Comparison of ENCODE assay signal across 11 cellular contexts in genomic region chr14:81516941-81517797, GRCh38. TPM values are rescaled to one million over a fixed set of nuclear protein-coding genes. Genes with fewer than 3 reads are reported as not detected.
A peak's percentile ranks its signal among the peaks of the same experiment; 100 is the strongest.
DNase-seq lines count a peak whose midpoint lies in the region; ATAC-seq and TF ChIP-seq lines count a peak whose summit lies in the region.
"Had no signal": no experiment of that assay in that cellular context is flagged by ENCODE, and none has a peak within 500 bp of the region (broad histone marks: within the 10 kb centered on the region; RNA-seq: fewer than 3 reads in every experiment).

No MANE protein-coding gene starts in this region.

- H3K27me3 ChIP-seq in GM23338 (ENCODE audit: insufficient read depth) (no peaks in the 10 kb centered on the region), gastrocnemius medialis (no peaks in the 10 kb centered on the region)

- H3K36me3 Mint-ChIP-seq in GM23338 (ENCODE audit: low read depth): peaks cover 20% of the 10 kb centered on the region
- H3K36me3 Mint-ChIP-seq in naive thymus-derived CD8-positive, alpha-beta T cell: peaks cover 0 to 83% (median 43%) of the 10 kb centered on the region in 3 donors

- POLR2A ChIA-PET in naive thymus-derived CD8-positive, alpha-beta T cell (lab: Charles Lee): no interaction called here

- H3K4me3 ChIP-seq in GM23338: no peak overlapping the region
- no peak overlapping the region for H3K4me3 ChIP-seq in choroid plexus epithelial cell (ENCODE audit: low read depth, low read length)
- no peak overlapping the region for H3K4me3 ChIP-seq in gastrocnemius medialis

- H3K4me2 ChIP-seq in GM23338: 0 out of 2 replicates have a peak overlapping the region, but pooled peaks have one; percentile 17

- no peaks in the 10 kb centered on the region for H3K9me3 Mint-ChIP-seq in GM23338
- no peaks in the 10 kb centered on the region for H3K9me3 Mint-ChIP-seq in naive thymus-derived CD8-positive, alpha-beta T cell
- no peaks in the 10 kb centered on the region for H3K9me3 Mint-ChIP-seq in stimulated activated naive CD8-positive, alpha-beta T cell treated with anti-CD3 and anti-CD28 coated beads, Interleukin-15, amount 100 ng/mL, for 72 hours

- no peaks in the 10 kb centered on the region for H3K79me2 ChIP-seq in GM23338 (replicated peaks; ENCODE audit: insufficient read depth)

- peak; percentile 91 for ATAC-seq in GM23338
- ATAC-seq in left colon: peak; percentile 79
- peak; percentile 45 to 54 for ATAC-seq in gastrocnemius medialis
- no peak for ATAC-seq in naive thymus-derived CD8-positive, alpha-beta T cell
- ATAC-seq in HG02852 (IDR thresholded peaks at IDR 0.05; ENCODE audit: unreplicated experiment): no peak
- ATAC-seq in stimulated activated naive CD8-positive, alpha-beta T cell treated with anti-CD3 and anti-CD28 coated beads, Interleukin-15, amount 100 ng/mL, for 72 hours: no peak

- peaks cover 15% of the 10 kb centered on the region; the same call in 2 of the 3 replicates for H3K4me1 Mint-ChIP-seq in GM23338
- peaks cover 24 to 46% (median 32%) of the 10 kb centered on the region in 4 donors for H3K4me1 Mint-ChIP-seq in naive thymus-derived CD8-positive, alpha-beta T cell
- H3K4me1 Mint-ChIP-seq in stimulated activated naive CD8-positive, alpha-beta T cell treated with anti-CD3 and anti-CD28 coated beads, Interleukin-15, amount 100 ng/mL, for 72 hours: peaks cover 27% of the 10 kb centered on the region

- H4K20me1 ChIP-seq in GM23338 (replicated peaks; ENCODE audit: insufficient read depth): peaks cover 13% of the 10 kb centered on the region

- DNase-seq in GM23338 (ENCODE audit: low spot score) (peak; percentile 62), choroid plexus epithelial cell (ENCODE audit: low read depth) (peak; percentile 75), left colon (peak in 1 of 2 donors; percentile 60), gastrocnemius medialis (no peak), NCI-H1048 (lab: John Stamatoyannopoulos, UW) (no peak)
- no peak for DNase-seq in naive thymus-derived CD8-positive, alpha-beta T cell
- no peak for DNase-seq in stimulated activated naive CD8-positive, alpha-beta T cell treated with anti-CD3 and anti-CD28 coated beads, Interleukin-15, amount 100 ng/mL, for 72 hours
- DNase-seq: activated naive CD4-positive, alpha-beta T cell treated with anti-CD3 and anti-CD28 coated beads, Interleukin-2, amount 50 U/mL, for 16 hours; hippocampal formation; T1000 had no signal

- no peak overlapping the region for H2AFZ ChIP-seq in GM23338

- no peak overlapping the region for H3K4me3 Mint-ChIP-seq in GM23338
- no peak overlapping the region for H3K4me3 Mint-ChIP-seq in naive thymus-derived CD8-positive, alpha-beta T cell
- H3K4me3 Mint-ChIP-seq in stimulated activated naive CD8-positive, alpha-beta T cell treated with anti-CD3 and anti-CD28 coated beads, Interleukin-15, amount 100 ng/mL, for 72 hours: no peak overlapping the region

- in situ Hi-C loops in gastrocnemius medialis (cut with MboI; ENCODE audit: low sequenced_read_pairs in 4 of 4): no loop called here

- H3K4me1 ChIP-seq in GM23338 (ENCODE audit: insufficient read depth): peaks cover 6% of the 10 kb centered on the region; the same call in 1 of the 2 replicates
- H3K4me1 ChIP-seq in gastrocnemius medialis: peaks cover 44 to 46% of the 10 kb centered on the region in 2 donors

- no peaks in the 10 kb centered on the region for H3K9me3 ChIP-seq in gastrocnemius medialis

- H3K36me3 ChIP-seq in GM23338 (ENCODE audit: insufficient read depth) (no peaks in the 10 kb centered on the region), gastrocnemius medialis (peaks cover 0 to 4% of the 10 kb centered on the region in 2 donors)

- 0 out of 2 replicates have a peak overlapping the region, but pooled peaks have one; percentile 17 for H3K27ac ChIP-seq in GM23338 (ENCODE audit: low read depth)
- peak overlapping the region; percentile 63 to 78 (median 70) for H3K27ac ChIP-seq in gastrocnemius medialis

- intact Hi-C loops in left colon (cut with DNase I, micrococcal nuclease) (no loop called here), gastrocnemius medialis (cut with DNase I; ENCODE audit: low total_unique reads) (no loop called here)

- no peaks in the 10 kb centered on the region for H3F3A ChIP-seq in GM23338 (replicated peaks; ENCODE audit: low read depth)

- TF ChIP-seq POLR2A in gastrocnemius medialis (IDR thresholded peaks at IDR 0.05): no peak

- H3K27me3 Mint-ChIP-seq in GM23338 (ENCODE audit: insufficient read depth, low read depth, poor library complexity): peaks cover 1% of the 10 kb centered on the region
- no peaks in the 10 kb centered on the region for H3K27me3 Mint-ChIP-seq in naive thymus-derived CD8-positive, alpha-beta T cell
- H3K27me3 Mint-ChIP-seq in stimulated activated naive CD8-positive, alpha-beta T cell treated with anti-CD3 and anti-CD28 coated beads, Interleukin-15, amount 100 ng/mL, for 72 hours: no peaks in the 10 kb centered on the region

- H3K27ac Mint-ChIP-seq in GM23338: peak overlapping the region; percentile 93
- peak overlapping the region in 2 of 10 donors; percentile 27 to 44 for H3K27ac Mint-ChIP-seq in naive thymus-derived CD8-positive, alpha-beta T cell
- H3K27ac Mint-ChIP-seq in stimulated activated naive CD8-positive, alpha-beta T cell treated with anti-CD3 and anti-CD28 coated beads, Interleukin-15, amount 100 ng/mL, for 72 hours: no peak overlapping the region

- no peaks in the 10 kb centered on the region for H3K9me2 ChIP-seq in GM23338 (ENCODE audit: insufficient read depth)

- TF ChIP-seq CTCF in GM23338 (conservative IDR thresholded peaks at IDR 0.05; ENCODE audit: low read depth in 2 of 2): no peak
- no peak for TF ChIP-seq CTCF in choroid plexus epithelial cell (conservative IDR thresholded peaks at IDR 0.05; ENCODE audit: low read depth, low read length)
- TF ChIP-seq CTCF in gastrocnemius medialis (IDR thresholded peaks at IDR 0.05 in 4 of 5, conservative IDR thresholded peaks at IDR 0.05 in 1 of 5): no peak

TF ChIP-seq in GM23338, 12 proteins besides CTCF, POLR2A, EP300 and RAD21 (continues in another document):
- TF ChIP-seq ZNF331 (CRISPR knock-in tag; IDR thresholded peaks at IDR 0.05; ENCODE audit: low read depth): no peak
- TF ChIP-seq POLR2AphosphoS5 (IDR thresholded peaks at IDR 0.05; ENCODE audit: low read depth): no peak
- TF ChIP-seq JUNB (IDR thresholded peaks at IDR 0.05; ENCODE audit: unreplicated experiment): no peak
- TF ChIP-seq ZNF114 (CRISPR knock-in tag; IDR thresholded peaks at IDR 0.05): no peak
- TF ChIP-seq EZH2phosphoT487 (IDR thresholded peaks at IDR 0.05; ENCODE audit: unreplicated experiment): no peak
- TF ChIP-seq ETS1 (IDR thresholded peaks at IDR 0.05): no peak
- TF ChIP-seq NANOG (IDR thresholded peaks at IDR 0.05; ENCODE audit: borderline replicate concordance): no peak

RNA-seq across cellular contexts. Expression of gene SEL1L, which starts 16.5 kb away (rescaled TPM):
- 19.3 and 20.6 TPM in 2 replicates for total RNA-seq in GM23338 (2014; rRNA removed; shearing (Covaris generic))
- 22.6 and 22.8 TPM in 2 replicates for polyA plus RNA-seq in GM23338 (2016; fragmentation: Nextera tagmentation; extraction: Ambion mirVana)
- 100 to 1,000 TPM in 1 of 2 donors, 10 to 100 TPM in 1; 97.6 to 111 TPM for total RNA-seq in left colon
- total RNA-seq in gastrocnemius medialis: 10 to 100 TPM; 46.8 to 63.9 (median 51.0) TPM
- 10 to 100 TPM; 56.7 to 58.0 TPM for total RNA-seq in naive thymus-derived CD8-positive, alpha-beta T cell
- 10 to 100 TPM; 12.0 to 22.9 (median 16.2) TPM for polyA plus RNA-seq in naive thymus-derived CD8-positive, alpha-beta T cell

Comparison
In these comparisons a context has a peak if more than half of its experiments do, and no peak if none do; other contexts are left out.
1. ATAC-seq: peak in GM23338 (single experiment), left colon (single experiment) and gastrocnemius medialis (2 of 2); none in naive thymus-derived CD8-positive, alpha-beta T cell (0 of 2), HG02852 (single experiment) and stimulated activated naive CD8-positive, alpha-beta T cell treated with anti-CD3 and anti-CD28 coated beads, Interleukin-15, amount 100 ng/mL, for 72 hours (single experiment).
2. DNase-seq: peak in GM23338 (single experiment) and choroid plexus epithelial cell (single experiment); none in gastrocnemius medialis (0 of 2), naive thymus-derived CD8-positive, alpha-beta T cell (0 of 10), stimulated activated naive CD8-positive, alpha-beta T cell treated with anti-CD3 and anti-CD28 coated beads, Interleukin-15, amount 100 ng/mL, for 72 hours (0 of 2) and NCI-H1048 (single experiment).